3 cellular contexts compared by ENCODE assay signal in genomic region chr5:115842089-115842881, GRCh38.
TF ChIP-seq lines count a peak whose summit lies in the region.

No MANE protein-coding gene starts in this region.

TF ChIP-seq in IMR-90, 13 proteins besides CTCF, POLR2A, EP300 and RAD21 (continued from another document):
- TF ChIP-seq MXI1 (IDR thresholded peaks at IDR 0.05; ENCODE audit: borderline replicate concordance, low read depth, low read length): peak; percentile 64
- TF ChIP-seq CHD1 (IDR thresholded peaks at IDR 0.05; ENCODE audit: low read depth, low read length): no peak
- no peak for TF ChIP-seq RCOR1 (IDR thresholded peaks at IDR 0.05; ENCODE audit: insufficient replicate concordance, low read length)
- no peak for TF ChIP-seq CEBPB (IDR thresholded peaks at IDR 0.05; ENCODE audit: low read depth, low read length)
- TF ChIP-seq FOS (IDR thresholded peaks at IDR 0.05; ENCODE audit: low read depth, low read length): no peak
- peak; percentile 55; the same call in 1 of the 2 replicates for TF ChIP-seq MAZ (IDR thresholded peaks at IDR 0.05; ENCODE audit: borderline replicate concordance, low read depth, low read length)
- TF ChIP-seq SMC3 (IDR thresholded peaks at IDR 0.05; ENCODE audit: low read depth, low read length): no peak
- TF ChIP-seq RFX5 (IDR thresholded peaks at IDR 0.05; ENCODE audit: low read depth, low read length): no peak
- TF ChIP-seq, protein P1, sequence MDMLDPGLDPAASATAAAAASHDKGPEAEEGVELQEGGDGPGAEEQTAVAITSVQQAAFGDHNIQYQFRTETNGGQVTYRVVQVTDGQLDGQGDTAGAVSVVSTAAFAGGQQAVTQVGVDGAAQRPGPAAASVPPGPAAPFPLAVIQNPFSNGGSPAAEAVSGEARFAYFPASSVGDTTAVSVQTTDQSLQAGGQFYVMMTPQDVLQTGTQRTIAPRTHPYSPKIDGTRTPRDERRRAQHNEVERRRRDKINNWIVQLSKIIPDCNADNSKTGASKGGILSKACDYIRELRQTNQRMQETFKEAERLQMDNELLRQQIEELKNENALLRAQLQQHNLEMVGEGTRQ (IDR thresholded peaks at IDR 0.05; ENCODE audit: low read depth, low read length): no peak
- no peak for TF ChIP-seq ELK1 (IDR thresholded peaks at IDR 0.05; ENCODE audit: borderline replicate concordance, low read depth, low read length)
- no peak for TF ChIP-seq MAFK (IDR thresholded peaks at IDR 0.05; ENCODE audit: low read depth, low read length)
TF ChIP-seq in IMR-90: peak in this region for 2.

TF ChIP-seq in SK-N-SH treated with all-trans-retinoic acid at 6 μM for 48 hours, 23 proteins besides CTCF, POLR2A, EP300 and RAD21 (continued from another document):
- TF ChIP-seq PATZ1 (CRISPR knock-in tag; IDR thresholded peaks at IDR 0.05; ENCODE audit: borderline replicate concordance): no peak

TF ChIP-seq in liver, 16 proteins besides CTCF, POLR2A, EP300 and RAD21 (continued from another document):
- TF ChIP-seq RXRA (IDR thresholded peaks at IDR 0.05): no peak
TF ChIP-seq in liver: peak in this region for 0.
